21 cellular contexts compared by ENCODE assay signal in genomic region chr20:60298647-60299046, GRCh38.
DNase-seq lines count a peak whose midpoint lies in the region; ATAC-seq and TF ChIP-seq lines count a peak whose summit lies in the region.
"Had no signal": no experiment of that assay in that cellular context is flagged by ENCODE, and none has a peak within 500 bp of the region (broad histone marks: within the 10 kb centered on the region; RNA-seq: fewer than 3 reads in every experiment).

No MANE protein-coding gene starts in this region.

- TF ChIP-seq CTCF in HEK293 (tag by site-specific recombination; IDR thresholded peaks at IDR 0.05) (no peak), VCaP (conservative IDR thresholded peaks at IDR 0.05) (no peak), neutrophil (IDR thresholded peaks at IDR 0.05) (no peak)

- 57% methylated on average over 5 of the region's 5 CpGs for WGBS in right cardiac atrium

- H3K4me1 ChIP-seq in right cardiac atrium (ENCODE audit: control insufficient read depth, insufficient read depth, low read length) (no peaks in the 10 kb centered on the region), HEK293 (ENCODE audit: control insufficient read depth, insufficient read depth, low read length) (no peaks in the 10 kb centered on the region), neutrophil (ENCODE audit: control insufficient read depth in 1 of 2, insufficient read depth in 1 of 2, low read depth in 1 of 2, low read length in 1 of 2) (peaks cover 58 to 79% of the 10 kb centered on the region in 2 experiments)
- H3K4me1 ChIP-seq: A549 had no signal

- POLR2A ChIA-PET in HEK293 (lab: Yijun Ruan, JAX), result no interaction called here

- H3K4me3 ChIP-seq in right cardiac atrium (ENCODE audit: low read length) (no peak overlapping the region), HEK293 (ENCODE audit: low read depth, low read length) (no peak overlapping the region), neutrophil (ENCODE audit: low read depth in 1 of 2, low read length in 1 of 2) (no peak overlapping the region)
- H3K4me3 ChIP-seq: A549; BLaER1 treated with 17β-estradiol and CSF1 and Interleukin-3, amounts not matched to agents 10 nM and 100 nM had no signal

- DNase-seq in cardiac septum (ENCODE audit: low spot score) (peak; percentile 70), right cardiac atrium (no peak), SHP77 treated with DMSO at 0.1 percent for 48 hours (lab: John Stamatoyannopoulos, UW) (no peak), SKM-1 treated with dmso at 0.1 percent for 144 hours (lab: John Stamatoyannopoulos, UW; ENCODE audit: unreplicated experiment) (no peak), NCI-H82 treated with DMSO at 0.1 percent for 48 hours (lab: John Stamatoyannopoulos, UW; ENCODE audit: unreplicated experiment) (no peak)
- DNase-seq: AML-193; CD4-positive, alpha-beta memory T cell; CD4-positive, CD25-positive, alpha-beta regulatory T cell; CD8-positive, alpha-beta memory T cell; COR-L47; DMS 273 treated with DMSO at 0.1 percent for 48 hours; DMS153; DMS53; DMS79; GF-D8 had no signal

- H3K27me3 ChIP-seq in right cardiac atrium (ENCODE audit: control insufficient read depth, insufficient read depth) (no peaks in the 10 kb centered on the region), neutrophil (no peaks in the 10 kb centered on the region)
- H3K27me3 ChIP-seq: BLaER1 treated with 17β-estradiol and CSF1 and Interleukin-3, amounts not matched to agents 10 nM and 100 nM had no signal

- CTCF ChIA-PET in HEK293 (lab: Yijun Ruan, JAX), result interaction anchor here (0.6 to 0.9 kb wide), 2 partner anchors 88 to 427 kb away, joined by 3 to 4 read pairs; no protein-coding TSS in a partner anchor

- H3K9me3 ChIP-seq in right cardiac atrium (ENCODE audit: control insufficient read depth, low read length) (no peaks in the 10 kb centered on the region), HEK293 (ENCODE audit: control insufficient read depth, insufficient read depth, low read depth, low read length) (no peaks in the 10 kb centered on the region), neutrophil (no peaks in the 10 kb centered on the region)
- H3K9me3 ChIP-seq: A549 had no signal

- H3K36me3 ChIP-seq in HEK293 (ENCODE audit: control insufficient read depth in 2 of 2, insufficient read depth in 1 of 2, low read length in 2 of 2) (no peaks in the 10 kb centered on the region), neutrophil (no peaks in the 10 kb centered on the region)

- no peak for ATAC-seq in right cardiac atrium
- ATAC-seq: A549 had no signal

- H3K27ac ChIP-seq in right cardiac atrium (ENCODE audit: low read length) (no peak overlapping the region), HEK293 (ENCODE audit: extremely low read depth, low read depth, low read length) (no peak overlapping the region), VCaP (peak overlapping the region; percentile 93; the same call in 1 of the 2 replicates), neutrophil (peak overlapping the region; percentile 80)
- H3K27ac ChIP-seq: 22Rv1; A549; BLaER1 treated with 17β-estradiol and CSF1 and Interleukin-3, amounts not matched to agents 10 nM and 100 nM had no signal

- intact Hi-C loops in cardiac septum (cut with DNase I), result no loop called here
- intact Hi-C loops in right cardiac atrium (cut with DNase I), result no loop called here

TF ChIP-seq in HEK293, 187 proteins besides CTCF, POLR2A, EP300 and RAD21:
- TF ChIP-seq HOXC10 (CRISPR knock-in tag; IDR thresholded peaks at IDR 0.05) (no peak), YY1 (tag by site-specific recombination; IDR thresholded peaks at IDR 0.05) (no peak), SCRT2 (tag by site-specific recombination; IDR thresholded peaks at IDR 0.05) (peak; percentile 79)

Comparison
In these comparisons a context has a peak if more than half of its experiments do, and no peak if none do; other contexts are left out.
1. H3K27ac ChIP-seq: peak in VCaP (single experiment) and neutrophil (single experiment); none in right cardiac atrium (single experiment) and HEK293 (single experiment).